In the genomic region with DNA sequence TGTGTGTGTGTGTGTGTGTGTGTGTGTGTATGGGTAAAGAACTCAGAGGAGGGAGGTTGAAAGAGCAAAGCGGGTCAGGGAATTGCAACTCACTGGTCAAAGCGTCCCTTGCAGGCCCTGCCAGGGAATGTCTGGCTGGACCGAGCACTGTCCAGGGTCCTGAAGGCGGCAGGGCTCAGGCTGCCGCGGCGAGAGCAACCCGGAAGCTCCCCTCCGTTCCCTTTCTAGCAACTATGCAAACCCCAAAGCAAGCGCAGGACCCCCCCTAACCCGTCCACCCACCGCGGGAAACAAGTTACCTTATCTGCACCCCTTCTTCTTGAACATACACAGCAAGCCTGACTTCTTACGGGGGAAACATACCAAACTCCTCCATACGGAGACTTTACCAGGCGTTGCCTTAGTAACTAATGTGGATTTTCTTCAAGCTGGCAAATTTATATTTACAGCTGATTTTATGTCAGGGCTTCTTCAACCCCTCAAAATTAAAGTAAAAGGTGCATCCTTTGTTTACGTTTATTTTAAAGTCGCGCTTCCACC, we compare ENCODE assay signal across 1 cellular context.
TF ChIP-seq lines count a peak whose summit lies in the region.

No MANE protein-coding gene starts in this region.

TF ChIP-seq in HepG2, 621 proteins besides CTCF, POLR2A, EP300 and RAD21 (continued from another document and continues in another):
- TF ChIP-seq, protein P1, sequence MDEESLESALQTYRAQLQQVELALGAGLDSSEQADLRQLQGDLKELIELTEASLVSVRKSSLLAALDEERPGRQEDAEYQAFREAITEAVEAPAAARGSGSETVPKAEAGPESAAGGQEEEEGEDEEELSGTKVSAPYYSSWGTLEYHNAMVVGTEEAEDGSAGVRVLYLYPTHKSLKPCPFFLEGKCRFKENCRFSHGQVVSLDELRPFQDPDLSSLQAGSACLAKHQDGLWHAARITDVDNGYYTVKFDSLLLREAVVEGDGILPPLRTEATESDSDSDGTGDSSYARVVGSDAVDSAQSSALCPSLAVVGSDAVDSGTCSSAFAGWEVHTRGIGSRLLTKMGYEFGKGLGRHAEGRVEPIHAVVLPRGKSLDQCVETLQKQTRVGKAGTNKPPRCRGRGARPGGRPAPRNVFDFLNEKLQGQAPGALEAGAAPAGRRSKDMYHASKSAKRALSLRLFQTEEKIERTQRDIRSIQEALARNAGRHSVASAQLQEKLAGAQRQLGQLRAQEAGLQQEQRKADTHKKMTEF (CRISPR knock-in tag; IDR thresholded peaks at IDR 0.05) = peak; percentile 43; the same call in 1 of the 2 replicates
- peak; percentile 97 for TF ChIP-seq KLF6 (CRISPR knock-in tag; IDR thresholded peaks at IDR 0.05)
- TF ChIP-seq TSC22D2 (CRISPR knock-in tag; IDR thresholded peaks at IDR 0.05; ENCODE audit: borderline replicate concordance) = peak; percentile 99
- no peak for TF ChIP-seq ATAD3A (CRISPR knock-in tag; IDR thresholded peaks at IDR 0.05)
- TF ChIP-seq EEA1 (CRISPR knock-in tag; IDR thresholded peaks at IDR 0.05; ENCODE audit: borderline replicate concordance) = peak; percentile 84; the same call in 1 of the 2 replicates
- no peak for TF ChIP-seq NR2F2 (IDR thresholded peaks at IDR 0.05; ENCODE audit: borderline replicate concordance, low read depth)
- TF ChIP-seq, protein P2, sequence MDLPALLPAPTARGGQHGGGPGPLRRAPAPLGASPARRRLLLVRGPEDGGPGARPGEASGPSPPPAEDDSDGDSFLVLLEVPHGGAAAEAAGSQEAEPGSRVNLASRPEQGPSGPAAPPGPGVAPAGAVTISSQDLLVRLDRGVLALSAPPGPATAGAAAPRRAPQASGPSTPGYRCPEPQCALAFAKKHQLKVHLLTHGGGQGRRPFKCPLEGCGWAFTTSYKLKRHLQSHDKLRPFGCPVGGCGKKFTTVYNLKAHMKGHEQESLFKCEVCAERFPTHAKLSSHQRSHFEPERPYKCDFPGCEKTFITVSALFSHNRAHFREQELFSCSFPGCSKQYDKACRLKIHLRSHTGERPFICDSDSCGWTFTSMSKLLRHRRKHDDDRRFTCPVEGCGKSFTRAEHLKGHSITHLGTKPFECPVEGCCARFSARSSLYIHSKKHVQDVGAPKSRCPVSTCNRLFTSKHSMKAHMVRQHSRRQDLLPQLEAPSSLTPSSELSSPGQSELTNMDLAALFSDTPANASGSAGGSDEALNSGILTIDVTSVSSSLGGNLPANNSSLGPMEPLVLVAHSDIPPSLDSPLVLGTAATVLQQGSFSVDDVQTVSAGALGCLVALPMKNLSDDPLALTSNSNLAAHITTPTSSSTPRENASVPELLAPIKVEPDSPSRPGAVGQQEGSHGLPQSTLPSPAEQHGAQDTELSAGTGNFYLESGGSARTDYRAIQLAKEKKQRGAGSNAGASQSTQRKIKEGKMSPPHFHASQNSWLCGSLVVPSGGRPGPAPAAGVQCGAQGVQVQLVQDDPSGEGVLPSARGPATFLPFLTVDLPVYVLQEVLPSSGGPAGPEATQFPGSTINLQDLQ (CRISPR knock-in tag; IDR thresholded peaks at IDR 0.05) = peak; percentile 47; the same call in 1 of the 2 replicates
- TF ChIP-seq KMT2B (CRISPR knock-in tag; IDR thresholded peaks at IDR 0.05) = peak; percentile 78
- peak; percentile 82 for TF ChIP-seq TEAD3 (CRISPR knock-in tag; optimal IDR thresholded peaks at IDR 0.05; ENCODE audit: borderline replicate concordance)
- TF ChIP-seq, protein P3, sequence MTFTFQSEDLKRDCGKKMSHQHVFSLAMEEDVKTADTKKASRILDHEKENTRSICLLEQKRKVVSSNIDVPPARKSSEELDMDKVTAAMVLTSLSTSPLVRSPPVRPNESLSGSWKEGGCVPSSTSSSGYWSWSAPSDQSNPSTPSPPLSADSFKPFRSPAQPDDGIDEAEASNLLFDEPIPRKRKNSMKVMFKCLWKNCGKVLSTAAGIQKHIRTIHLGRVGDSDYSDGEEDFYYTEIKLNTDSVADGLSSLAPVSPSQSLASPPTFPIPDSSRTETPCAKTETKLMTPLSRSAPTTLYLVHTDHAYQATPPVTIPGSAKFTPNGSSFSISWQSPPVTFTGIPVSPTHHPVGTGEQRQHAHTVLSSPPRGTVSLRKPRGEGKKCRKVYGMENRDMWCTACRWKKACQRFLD (CRISPR knock-in tag; IDR thresholded peaks at IDR 0.05; ENCODE audit: borderline replicate concordance) = peak; percentile 94; the same call in 1 of the 2 replicates
- TF ChIP-seq SMAD1 (CRISPR knock-in tag; IDR thresholded peaks at IDR 0.05; ENCODE audit: borderline replicate concordance, low read depth) = no peak
- 0 out of 2 replicates have a peak, but pooled peaks have one; percentile 80 for TF ChIP-seq ZNF737 (CRISPR knock-in tag; IDR thresholded peaks at IDR 0.05; ENCODE audit: borderline replicate concordance)
- TF ChIP-seq MTA1 (CRISPR knock-in tag; IDR thresholded peaks at IDR 0.05; ENCODE audit: borderline replicate concordance) = no peak
- peak; percentile 85; the same call in 1 of the 2 replicates for TF ChIP-seq GZF1 (CRISPR knock-in tag; IDR thresholded peaks at IDR 0.05)
- TF ChIP-seq, protein P4, sequence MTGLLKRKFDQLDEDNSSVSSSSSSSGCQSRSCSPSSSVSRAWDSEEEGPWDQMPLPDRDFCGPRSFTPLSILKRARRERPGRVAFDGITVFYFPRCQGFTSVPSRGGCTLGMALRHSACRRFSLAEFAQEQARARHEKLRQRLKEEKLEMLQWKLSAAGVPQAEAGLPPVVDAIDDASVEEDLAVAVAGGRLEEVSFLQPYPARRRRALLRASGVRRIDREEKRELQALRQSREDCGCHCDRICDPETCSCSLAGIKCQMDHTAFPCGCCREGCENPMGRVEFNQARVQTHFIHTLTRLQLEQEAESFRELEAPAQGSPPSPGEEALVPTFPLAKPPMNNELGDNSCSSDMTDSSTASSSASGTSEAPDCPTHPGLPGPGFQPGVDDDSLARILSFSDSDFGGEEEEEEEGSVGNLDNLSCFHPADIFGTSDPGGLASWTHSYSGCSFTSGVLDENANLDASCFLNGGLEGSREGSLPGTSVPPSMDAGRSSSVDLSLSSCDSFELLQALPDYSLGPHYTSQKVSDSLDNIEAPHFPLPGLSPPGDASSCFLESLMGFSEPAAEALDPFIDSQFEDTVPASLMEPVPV (CRISPR knock-in tag; IDR thresholded peaks at IDR 0.05) = peak; percentile 68; the same call in 1 of the 2 replicates
- TF ChIP-seq ZNF468 (CRISPR knock-in tag; IDR thresholded peaks at IDR 0.05) = no peak
- no peak for TF ChIP-seq TBP (CRISPR knock-in tag; IDR thresholded peaks at IDR 0.05)
- peak; percentile 93 for TF ChIP-seq ZNF772 (CRISPR knock-in tag; IDR thresholded peaks at IDR 0.05)
- no peak for TF ChIP-seq SRSF1 (optimal IDR thresholded peaks at IDR 0.05; ENCODE audit: low read depth, low read length)
- TF ChIP-seq, protein P5, sequence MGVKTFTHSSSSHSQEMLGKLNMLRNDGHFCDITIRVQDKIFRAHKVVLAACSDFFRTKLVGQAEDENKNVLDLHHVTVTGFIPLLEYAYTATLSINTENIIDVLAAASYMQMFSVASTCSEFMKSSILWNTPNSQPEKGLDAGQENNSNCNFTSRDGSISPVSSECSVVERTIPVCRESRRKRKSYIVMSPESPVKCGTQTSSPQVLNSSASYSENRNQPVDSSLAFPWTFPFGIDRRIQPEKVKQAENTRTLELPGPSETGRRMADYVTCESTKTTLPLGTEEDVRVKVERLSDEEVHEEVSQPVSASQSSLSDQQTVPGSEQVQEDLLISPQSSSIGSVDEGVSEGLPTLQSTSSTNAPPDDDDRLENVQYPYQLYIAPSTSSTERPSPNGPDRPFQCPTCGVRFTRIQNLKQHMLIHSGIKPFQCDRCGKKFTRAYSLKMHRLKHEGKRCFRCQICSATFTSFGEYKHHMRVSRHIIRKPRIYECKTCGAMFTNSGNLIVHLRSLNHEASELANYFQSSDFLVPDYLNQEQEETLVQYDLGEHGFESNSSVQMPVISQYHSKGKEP (CRISPR knock-in tag; IDR thresholded peaks at IDR 0.05) = peak; percentile 98; the same call in 1 of the 2 replicates
- TF ChIP-seq, protein P6, sequence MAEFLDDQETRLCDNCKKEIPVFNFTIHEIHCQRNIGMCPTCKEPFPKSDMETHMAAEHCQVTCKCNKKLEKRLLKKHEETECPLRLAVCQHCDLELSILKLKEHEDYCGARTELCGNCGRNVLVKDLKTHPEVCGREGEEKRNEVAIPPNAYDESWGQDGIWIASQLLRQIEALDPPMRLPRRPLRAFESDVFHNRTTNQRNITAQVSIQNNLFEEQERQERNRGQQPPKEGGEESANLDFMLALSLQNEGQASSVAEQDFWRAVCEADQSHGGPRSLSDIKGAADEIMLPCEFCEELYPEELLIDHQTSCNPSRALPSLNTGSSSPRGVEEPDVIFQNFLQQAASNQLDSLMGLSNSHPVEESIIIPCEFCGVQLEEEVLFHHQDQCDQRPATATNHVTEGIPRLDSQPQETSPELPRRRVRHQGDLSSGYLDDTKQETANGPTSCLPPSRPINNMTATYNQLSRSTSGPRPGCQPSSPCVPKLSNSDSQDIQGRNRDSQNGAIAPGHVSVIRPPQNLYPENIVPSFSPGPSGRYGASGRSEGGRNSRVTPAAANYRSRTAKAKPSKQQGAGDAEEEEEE (CRISPR knock-in tag; IDR thresholded peaks at IDR 0.05; ENCODE audit: borderline replicate concordance) = no peak
- TF ChIP-seq NR2C2 (CRISPR knock-in tag; IDR thresholded peaks at IDR 0.05; ENCODE audit: borderline replicate concordance) = no peak
- TF ChIP-seq ZNF672 (CRISPR knock-in tag; IDR thresholded peaks at IDR 0.05) = no peak
- TF ChIP-seq, protein P7, sequence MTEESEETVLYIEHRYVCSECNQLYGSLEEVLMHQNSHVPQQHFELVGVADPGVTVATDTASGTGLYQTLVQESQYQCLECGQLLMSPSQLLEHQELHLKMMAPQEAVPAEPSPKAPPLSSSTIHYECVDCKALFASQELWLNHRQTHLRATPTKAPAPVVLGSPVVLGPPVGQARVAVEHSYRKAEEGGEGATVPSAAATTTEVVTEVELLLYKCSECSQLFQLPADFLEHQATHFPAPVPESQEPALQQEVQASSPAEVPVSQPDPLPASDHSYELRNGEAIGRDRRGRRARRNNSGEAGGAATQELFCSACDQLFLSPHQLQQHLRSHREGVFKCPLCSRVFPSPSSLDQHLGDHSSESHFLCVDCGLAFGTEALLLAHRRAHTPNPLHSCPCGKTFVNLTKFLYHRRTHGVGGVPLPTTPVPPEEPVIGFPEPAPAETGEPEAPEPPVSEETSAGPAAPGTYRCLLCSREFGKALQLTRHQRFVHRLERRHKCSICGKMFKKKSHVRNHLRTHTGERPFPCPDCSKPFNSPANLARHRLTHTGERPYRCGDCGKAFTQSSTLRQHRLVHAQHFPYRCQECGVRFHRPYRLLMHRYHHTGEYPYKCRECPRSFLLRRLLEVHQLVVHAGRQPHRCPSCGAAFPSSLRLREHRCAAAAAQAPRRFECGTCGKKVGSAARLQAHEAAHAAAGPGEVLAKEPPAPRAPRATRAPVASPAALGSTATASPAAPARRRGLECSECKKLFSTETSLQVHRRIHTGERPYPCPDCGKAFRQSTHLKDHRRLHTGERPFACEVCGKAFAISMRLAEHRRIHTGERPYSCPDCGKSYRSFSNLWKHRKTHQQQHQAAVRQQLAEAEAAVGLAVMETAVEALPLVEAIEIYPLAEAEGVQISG (CRISPR knock-in tag; IDR thresholded peaks at IDR 0.05) = peak; percentile 86
- TF ChIP-seq HNRNPLL (IDR thresholded peaks at IDR 0.05; ENCODE audit: low read depth, low read length, poor library complexity, severe bottlenecking) = peak; percentile 19
- peak; percentile 49; the same call in 1 of the 2 replicates for TF ChIP-seq TBX2 (CRISPR knock-in tag; IDR thresholded peaks at IDR 0.05; ENCODE audit: borderline replicate concordance)
- peak; percentile 99 for TF ChIP-seq SATB2 (CRISPR knock-in tag; IDR thresholded peaks at IDR 0.05)
- TF ChIP-seq, protein P8, sequence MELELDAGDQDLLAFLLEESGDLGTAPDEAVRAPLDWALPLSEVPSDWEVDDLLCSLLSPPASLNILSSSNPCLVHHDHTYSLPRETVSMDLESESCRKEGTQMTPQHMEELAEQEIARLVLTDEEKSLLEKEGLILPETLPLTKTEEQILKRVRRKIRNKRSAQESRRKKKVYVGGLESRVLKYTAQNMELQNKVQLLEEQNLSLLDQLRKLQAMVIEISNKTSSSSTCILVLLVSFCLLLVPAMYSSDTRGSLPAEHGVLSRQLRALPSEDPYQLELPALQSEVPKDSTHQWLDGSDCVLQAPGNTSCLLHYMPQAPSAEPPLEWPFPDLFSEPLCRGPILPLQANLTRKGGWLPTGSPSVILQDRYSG (CRISPR knock-in tag; IDR thresholded peaks at IDR 0.05) = peak; percentile 98
- TF ChIP-seq ZSCAN12 (CRISPR knock-in tag; IDR thresholded peaks at IDR 0.05) = peak; percentile 98
- TF ChIP-seq TCF7L2 (IDR thresholded peaks at IDR 0.05; ENCODE audit: low read depth, low read length) = no peak
- peak; percentile 77 for TF ChIP-seq RARA (CRISPR knock-in tag; IDR thresholded peaks at IDR 0.05)
- TF ChIP-seq CBX1 (IDR thresholded peaks at IDR 0.05; ENCODE audit: low read depth) = no peak
- TF ChIP-seq SAP130 (CRISPR knock-in tag; IDR thresholded peaks at IDR 0.05; ENCODE audit: low read depth) = peak; percentile 69
- peak; percentile 53; the same call in 1 of the 2 replicates for TF ChIP-seq SIX1 (CRISPR knock-in tag; IDR thresholded peaks at IDR 0.05; ENCODE audit: borderline replicate concordance)
- no peak for TF ChIP-seq CENPX (CRISPR knock-in tag; IDR thresholded peaks at IDR 0.05)
- peak; percentile 79 for TF ChIP-seq PITX1 (CRISPR knock-in tag; IDR thresholded peaks at IDR 0.05)
- no peak for TF ChIP-seq ZNF782 (CRISPR knock-in tag; IDR thresholded peaks at IDR 0.05; ENCODE audit: borderline replicate concordance)
- TF ChIP-seq MTF1 (CRISPR knock-in tag; IDR thresholded peaks at IDR 0.05) = peak; percentile 95
- TF ChIP-seq, protein P9, sequence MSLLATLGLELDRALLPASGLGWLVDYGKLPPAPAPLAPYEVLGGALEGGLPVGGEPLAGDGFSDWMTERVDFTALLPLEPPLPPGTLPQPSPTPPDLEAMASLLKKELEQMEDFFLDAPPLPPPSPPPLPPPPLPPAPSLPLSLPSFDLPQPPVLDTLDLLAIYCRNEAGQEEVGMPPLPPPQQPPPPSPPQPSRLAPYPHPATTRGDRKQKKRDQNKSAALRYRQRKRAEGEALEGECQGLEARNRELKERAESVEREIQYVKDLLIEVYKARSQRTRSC (CRISPR knock-in tag; IDR thresholded peaks at IDR 0.05; ENCODE audit: low read depth) = 0 out of 2 replicates have a peak, but pooled peaks have one; percentile 61
- peak; percentile 73; the same call in 1 of the 2 replicates for TF ChIP-seq GATAD1 (CRISPR knock-in tag; IDR thresholded peaks at IDR 0.05)
- TF ChIP-seq, protein P10, sequence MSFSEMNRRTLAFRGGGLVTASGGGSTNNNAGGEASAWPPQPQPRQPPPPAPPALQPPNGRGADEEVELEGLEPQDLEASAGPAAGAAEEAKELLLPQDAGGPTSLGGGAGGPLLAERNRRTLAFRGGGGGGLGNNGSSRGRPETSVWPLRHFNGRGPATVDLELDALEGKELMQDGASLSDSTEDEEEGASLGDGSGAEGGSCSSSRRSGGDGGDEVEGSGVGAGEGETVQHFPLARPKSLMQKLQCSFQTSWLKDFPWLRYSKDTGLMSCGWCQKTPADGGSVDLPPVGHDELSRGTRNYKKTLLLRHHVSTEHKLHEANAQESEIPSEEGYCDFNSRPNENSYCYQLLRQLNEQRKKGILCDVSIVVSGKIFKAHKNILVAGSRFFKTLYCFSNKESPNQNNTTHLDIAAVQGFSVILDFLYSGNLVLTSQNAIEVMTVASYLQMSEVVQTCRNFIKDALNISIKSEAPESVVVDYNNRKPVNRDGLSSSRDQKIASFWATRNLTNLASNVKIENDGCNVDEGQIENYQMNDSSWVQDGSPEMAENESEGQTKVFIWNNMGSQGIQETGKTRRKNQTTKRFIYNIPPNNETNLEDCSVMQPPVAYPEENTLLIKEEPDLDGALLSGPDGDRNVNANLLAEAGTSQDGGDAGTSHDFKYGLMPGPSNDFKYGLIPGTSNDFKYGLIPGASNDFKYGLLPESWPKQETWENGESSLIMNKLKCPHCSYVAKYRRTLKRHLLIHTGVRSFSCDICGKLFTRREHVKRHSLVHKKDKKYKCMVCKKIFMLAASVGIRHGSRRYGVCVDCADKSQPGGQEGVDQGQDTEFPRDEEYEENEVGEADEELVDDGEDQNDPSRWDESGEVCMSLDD (CRISPR knock-in tag; IDR thresholded peaks at IDR 0.05; ENCODE audit: borderline replicate concordance) = peak; percentile 83
- TF ChIP-seq POLR2G (IDR thresholded peaks at IDR 0.05; ENCODE audit: low read depth, low read length) = no peak
